29 cellular contexts compared by ENCODE assay signal in the genomic region with DNA sequence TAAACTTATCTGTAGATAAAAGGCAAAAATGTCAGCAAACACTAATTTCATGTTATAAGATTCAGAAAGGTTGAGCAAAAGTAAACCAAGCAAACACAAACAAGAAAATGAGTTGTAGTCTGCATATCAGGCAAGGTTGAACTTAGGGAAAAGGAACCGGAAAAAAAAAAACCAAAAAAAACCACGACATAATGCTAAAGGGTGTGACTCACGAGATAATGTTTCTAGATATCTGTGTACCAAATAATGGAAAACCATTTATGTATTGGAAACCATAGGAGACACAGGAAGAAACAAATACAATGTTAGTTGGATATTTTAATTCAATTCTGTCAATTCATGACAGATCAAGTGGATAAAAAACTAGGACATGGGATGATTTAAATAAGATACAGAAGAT.
"Had no signal": no experiment of that assay in that cellular context is flagged by ENCODE, and none has a peak within 500 bp of the region (broad histone marks: within the 10 kb centered on the region; RNA-seq: fewer than 3 reads in every experiment).

No MANE protein-coding gene starts in this region.

- H3K9ac ChIP-seq: neural progenitor cell had no signal

- H3K79me2 ChIP-seq: hepatocyte had no signal

- H3K27ac ChIP-seq: dorsolateral prefrontal cortex, epithelial cell of prostate, gastrocnemius medialis, hepatocyte, left lung, neural progenitor cell, psoas muscle, sigmoid colon, stomach, thyroid gland, vagina had no signal

- H3K27me3 Mint-ChIP-seq: naive B cell had no signal

- H3K9me3 ChIP-seq: left lung, psoas muscle, thyroid gland, vagina had no signal

- H2AFZ ChIP-seq: hepatocyte, neural progenitor cell had no signal

- H3K4me2 ChIP-seq: hepatocyte, neural progenitor cell had no signal

- H3K4me3 ChIP-seq: dorsolateral prefrontal cortex, gastrocnemius medialis, hepatocyte, left lung, mucosa of descending colon, neural progenitor cell, psoas muscle, sigmoid colon, stomach, thyroid gland, vagina had no signal

- H3K4me3 Mint-ChIP-seq: mesothelial cell of epicardium; naive B cell; nephron; neural progenitor cell; stimulated activated effector memory CD8-positive, alpha-beta T cell treated with anti-CD3 and anti-CD28 coated beads, Interleukin-12 subunit alpha, Interleukin-12 subunit beta, amount 100 ng/mL, for 72 hours had no signal

- H3K36me3 ChIP-seq: gastrocnemius medialis, left lung, neural progenitor cell, sigmoid colon, stomach, thyroid gland, vagina had no signal

- H3K4me1 ChIP-seq: gastrocnemius medialis, left lung, psoas muscle, sigmoid colon, stomach, thyroid gland, vagina had no signal

- ATAC-seq: esophagus mucosa; gastrocnemius medialis; left cardiac atrium; left lung; mucosa of descending colon; psoas muscle; right cardiac atrium; stimulated activated effector memory CD8-positive, alpha-beta T cell treated with anti-CD3 and anti-CD28 coated beads, Interleukin-12 subunit alpha, Interleukin-12 subunit beta, amount 100 ng/mL, for 72 hours had no signal

- DNase-seq: cortex of kidney; dorsolateral prefrontal cortex; effector CD4-positive, alpha-beta T cell; foreskin fibroblast; gastrocnemius medialis; head of caudate nucleus; left cardiac atrium; left lung; mesenchymal stem cell; mucosa of descending colon; naive B cell; nucleus accumbens; psoas muscle; right cardiac atrium; sigmoid colon; stimulated activated CD4-positive, alpha-beta T cell treated with anti-CD3 and anti-CD28 coated beads, Interleukin-2, amount 100 ng/mL, for 24 hours; stimulated activated CD4-positive, alpha-beta T cell treated with anti-CD3 and anti-CD28 coated beads, Interleukin-4, amount 100 ng/mL, for 24 hours; stimulated activated naive CD4-positive, alpha-beta T cell treated with Interleukin-2 at 50 U/mL for 16 hours; stomach; thyroid gland; trophoblast cell had no signal

- H3K27me3 ChIP-seq: dorsolateral prefrontal cortex, gastrocnemius medialis, hepatocyte, left lung, neural progenitor cell, sigmoid colon, stomach, thyroid gland, vagina had no signal

- H3K4me1 Mint-ChIP-seq: nephron; stimulated activated effector memory CD8-positive, alpha-beta T cell treated with anti-CD3 and anti-CD28 coated beads, Interleukin-12 subunit alpha, Interleukin-12 subunit beta, amount 100 ng/mL, for 72 hours had no signal

- H3K27ac Mint-ChIP-seq: mesothelial cell of epicardium; nephron; neural progenitor cell; stimulated activated effector memory CD8-positive, alpha-beta T cell treated with anti-CD3 and anti-CD28 coated beads, Interleukin-12 subunit alpha, Interleukin-12 subunit beta, amount 100 ng/mL, for 72 hours had no signal
